9 cellular contexts compared by ENCODE assay signal in genomic region chr15:74245342-74245931, GRCh38. TPM values are rescaled to one million over a fixed set of nuclear protein-coding genes. Genes with fewer than 3 reads are reported as not detected.
DNase-seq lines count a peak whose midpoint lies in the region; ATAC-seq and TF ChIP-seq lines count a peak whose summit lies in the region.
"Had no signal": no experiment of that assay in that cellular context is flagged by ENCODE, and none has a peak within 500 bp of the region (broad histone marks: within the 10 kb centered on the region; RNA-seq: fewer than 3 reads in every experiment).

No MANE protein-coding gene starts in this region.

- ATAC-seq in Right ventricle myocardium inferior (no peak), heart left ventricle (peak in 3 of 4 donors; percentile 31 to 46 (median 45)), HG03175 (IDR thresholded peaks at IDR 0.05; ENCODE audit: unreplicated experiment) (no peak)

- intact Hi-C loops in Right ventricle myocardium inferior (cut with DNase I) = no loop called here
- intact Hi-C loops in cardiac septum (cut with DNase I) = no loop called here
- intact Hi-C loops in heart left ventricle (cut with DNase I) = loop anchor here in 1 of 10 donors (10.0 kb wide), 1 partner anchor 49 kb away; no protein-coding TSS in a partner anchor

- peaks cover 0 to 40% (median 21%) of the 10 kb centered on the region in 12 donors for H3K4me1 ChIP-seq in heart left ventricle

- no peaks in the 10 kb centered on the region for H3K36me3 ChIP-seq in heart left ventricle

- peak; percentile 58 for DNase-seq in Right ventricle myocardium inferior (ENCODE audit: missing footprints)
- no peak for DNase-seq in cardiac septum (ENCODE audit: low spot score)
- peak; percentile 81 for DNase-seq in NCI-H774 (lab: John Stamatoyannopoulos, UW)
- DNase-seq in heart left ventricle = no peak
- no peak for DNase-seq in cerebellum (ENCODE audit: low spot score)
- DNase-seq in activated CD4-positive, CD25-positive, alpha-beta regulatory T cell treated with anti-CD3 and anti-CD28 coated beads, Interleukin-2, amount 50 U/mL, for 72 hours = no peak

- no peak overlapping the region for H3K4me3 ChIP-seq in heart left ventricle

- H3K27ac ChIP-seq in heart left ventricle (no peak overlapping the region), temporal lobe (ENCODE audit: low read depth, low read length) (peak overlapping the region; percentile 36)

- H3K9me3 ChIP-seq in heart left ventricle = no peaks in the 10 kb centered on the region

- no peak for TF ChIP-seq CTCF in heart left ventricle (IDR thresholded peaks at IDR 0.05)

- peaks cover 0 to 12% (median 6%) of the 10 kb centered on the region in 9 donors for H3K27me3 ChIP-seq in heart left ventricle

- 4 to 9% (median 6%) methylated on average over 18 to 36 of the region's 36 CpGs for WGBS in heart left ventricle, 4 donors

- TF ChIP-seq POLR2A in heart left ventricle (IDR thresholded peaks at IDR 0.05) = no peak

RNA-seq across cellular contexts. Expression of gene CCDC33, which starts 9.3 kb away (rescaled TPM):
- total RNA-seq in Right ventricle myocardium inferior = not detected
- total RNA-seq in cardiac septum = not detected
- not detected for total RNA-seq in heart left ventricle
- under 1 TPM in 1 of 2 donors, not detected in 1; 0.08 TPM for polyA plus RNA-seq in heart left ventricle
- total RNA-seq in temporal lobe = 0.25 TPM
- total RNA-seq in cerebellum = 0.27 TPM
- total RNA-seq: CD4-positive, CD25-positive, alpha-beta regulatory T cell had no signal
- polyA plus RNA-seq: CD4-positive, CD25-positive, alpha-beta regulatory T cell had no signal

RNA-seq across cellular contexts. Expression of gene STRA6, which starts 42.9 kb away (rescaled TPM):
- total RNA-seq in Right ventricle myocardium inferior (not detected), cardiac septum (0.13 TPM), heart left ventricle (under 1 TPM in 2 of 9 donors, not detected in 7; 0.14 to 0.24 TPM), temporal lobe (4.4 TPM), cerebellum (12.6 TPM)
- polyA plus RNA-seq in heart left ventricle = under 1 TPM in 1 of 2 donors, not detected in 1; 0.08 TPM
- total RNA-seq: CD4-positive, CD25-positive, alpha-beta regulatory T cell had no signal
- polyA plus RNA-seq: CD4-positive, CD25-positive, alpha-beta regulatory T cell had no signal

Comparison
In these comparisons a context has a peak if more than half of its experiments do, and no peak if none do; other contexts are left out.
1. ATAC-seq: peak in heart left ventricle (3 of 4); none in Right ventricle myocardium inferior (single experiment) and HG03175 (single experiment).
2. DNase-seq: peak in Right ventricle myocardium inferior (single experiment) and NCI-H774 (single experiment); none in cardiac septum (single experiment), heart left ventricle (0 of 5), cerebellum (single experiment) and activated CD4-positive, CD25-positive, alpha-beta regulatory T cell treated with anti-CD3 and anti-CD28 coated beads, Interleukin-2, amount 50 U/mL, for 72 hours (single experiment).